Comparison of ENCODE assay signal across 8 cellular contexts in genomic region chr1:61042679-61043009, GRCh38. TPM values are rescaled to one million over a fixed set of nuclear protein-coding genes. Genes with fewer than 3 reads are reported as not detected.
A peak's percentile ranks its signal among the peaks of the same experiment; 100 is the strongest.
DNase-seq lines count a peak whose midpoint lies in the region; ATAC-seq and TF ChIP-seq lines count a peak whose summit lies in the region.

No MANE protein-coding gene starts in this region.

- no peak overlapping the region for H3K4ac ChIP-seq in trophoblast cell (ENCODE audit: low read depth, low read length)

- CTCF ChIA-PET in Calu3 (lab: Charles Lee) (interaction anchor here (0.6 to 1.8 kb wide), 8 partner anchors 35 to 1071 kb away, joined by 3 to 14 read pairs (median 4); no protein-coding TSS in a partner anchor), Panc1 (lab: Charles Lee) (interaction anchor here (0.6 to 2.1 kb wide), 5 partner anchors 64 to 1072 kb away, joined by 3 to 13 read pairs (median 7); no protein-coding TSS in a partner anchor)

- BruUV-seq in Calu3 (replicated peaks; lab: Mats Ljungman, UMichigan) = no TSS peak
- BruUV-seq in Panc1 (replicated peaks; lab: Mats Ljungman, UMichigan) = no TSS peak

- no peaks in the 10 kb centered on the region for H3K9me3 ChIP-seq in Panc1 (ENCODE audit: control insufficient read depth, insufficient read depth, low read depth, low read length)
- H3K9me3 ChIP-seq in fibroblast of lung (ENCODE audit: control insufficient read depth, insufficient read depth, low read depth, low read length) = no peaks in the 10 kb centered on the region
- no peaks in the 10 kb centered on the region for H3K9me3 ChIP-seq in trophoblast cell (ENCODE audit: insufficient read depth, low read depth, low read length)

- H4K91ac ChIP-seq in trophoblast cell (ENCODE audit: low read depth, low read length) = no peak overlapping the region

- no peak for DNase-seq in Calu3
- DNase-seq in Panc1 (ENCODE audit: low read depth, low spot score) = no peak
- no peak for DNase-seq in fibroblast of lung (ENCODE audit: low read depth in 2 of 2)
- DNase-seq in trophoblast cell = no peak
- no peak for DNase-seq in hepatic stellate cell (ENCODE audit: low spot score)
- no peak for DNase-seq in NCI-H526 (lab: John Stamatoyannopoulos, UW)

- H3K23ac ChIP-seq in trophoblast cell (ENCODE audit: low read length) = no peak overlapping the region

- no CpG with 5 or more reads among the region's 16 CpGs for WGBS in trophoblast cell (ENCODE audit: extremely low coverage, insufficient coverage, insufficient read length)

- H2AFZ ChIP-seq in fibroblast of lung (ENCODE audit: low read length) (peak overlapping the region; percentile 45), trophoblast cell (ENCODE audit: insufficient read depth, low read length, poor library complexity) (no peak overlapping the region)

- in situ Hi-C loops in Panc1 (cut with HindIII; ENCODE audit: low pct_unique_long_range_greater_than_20kb, low sequenced_read_pairs) = no loop called here

- H3K4me3 ChIP-seq in Panc1 (ENCODE audit: low read depth in 2 of 2, low read length in 2 of 2) = peak overlapping the region; percentile 16 to 44; a peak in 3 of 4 replicates
- H3K4me3 ChIP-seq in fibroblast of lung (replicated peaks in 1 of 4; ENCODE audit: control extremely low read depth in 1 of 4, insufficient read depth in 1 of 4, low read depth in 3 of 4, low read length in 4 of 4) = peak overlapping the region in 3 of 4 experiments; percentile 16 to 52 (median 24)
- H3K4me3 ChIP-seq in trophoblast cell (ENCODE audit: low read depth, low read length) = peak overlapping the region; percentile 29

- H2BK120ac ChIP-seq in trophoblast cell (ENCODE audit: insufficient read depth, low read length, poor library complexity) = no peak overlapping the region

- H3K36me3 ChIP-seq in Panc1 (ENCODE audit: control insufficient read depth, insufficient read depth, low read length) (no peaks in the 10 kb centered on the region), fibroblast of lung (ENCODE audit: control insufficient read depth, insufficient read depth, low read length) (no peaks in the 10 kb centered on the region), trophoblast cell (ENCODE audit: control insufficient read depth in 1 of 2, insufficient read depth in 2 of 2, low read length in 2 of 2) (no peaks in the 10 kb centered on the region)

- H4K8ac ChIP-seq in trophoblast cell (ENCODE audit: low read depth, low read length) = no peak overlapping the region

- H2BK5ac ChIP-seq in trophoblast cell (ENCODE audit: low read depth, low read length, poor library complexity) = no peak overlapping the region

- H2BK12ac ChIP-seq in trophoblast cell (ENCODE audit: low read length) = no peak overlapping the region

- TF ChIP-seq CTCF in Calu3 (IDR thresholded peaks at IDR 0.05; ENCODE audit: unreplicated experiment) = no peak
- no peak for TF ChIP-seq CTCF in Panc1 (IDR thresholded peaks at IDR 0.05)
- no peak for TF ChIP-seq CTCF in fibroblast of lung (conservative IDR thresholded peaks at IDR 0.05 in 1 of 2, IDR thresholded peaks at IDR 0.05 in 1 of 2; ENCODE audit: low read depth in 1 of 2, low read length in 2 of 2)

- no peaks in the 10 kb centered on the region for H3K79me2 ChIP-seq in fibroblast of lung (ENCODE audit: control insufficient read depth, insufficient read depth, low read length)
- H3K79me2 ChIP-seq in trophoblast cell (ENCODE audit: control insufficient read depth, insufficient read depth, low read length, poor library complexity) = no peaks in the 10 kb centered on the region

- H3K36me3 Mint-ChIP-seq in Calu3 (ENCODE audit: insufficient read depth, unreplicated experiment) = peaks cover 7% of the 10 kb centered on the region

- peaks cover 4% of the 10 kb centered on the region; the same call in 1 of the 2 replicates for H3K27me3 ChIP-seq in Panc1 (ENCODE audit: control insufficient read depth, insufficient read depth, low read length)
- no peaks in the 10 kb centered on the region for H3K27me3 ChIP-seq in fibroblast of lung (ENCODE audit: control insufficient read depth, insufficient read depth, low read length)
- peaks cover 10% of the 10 kb centered on the region for H3K27me3 ChIP-seq in trophoblast cell (ENCODE audit: insufficient read depth, low read length)

- POLR2A ChIA-PET in Panc1 (lab: Charles Lee) = no interaction called here

- H3K4me3 Mint-ChIP-seq in Calu3 (ENCODE audit: low read depth, unreplicated experiment) = peak overlapping the region; percentile 74

- no peaks in the 10 kb centered on the region for H3K4me1 Mint-ChIP-seq in Calu3 (ENCODE audit: low read depth, unreplicated experiment)

- H3K79me1 ChIP-seq in trophoblast cell (ENCODE audit: low read length) = peaks cover 1% of the 10 kb centered on the region

- H3K27ac ChIP-seq in Panc1 (ENCODE audit: low read length) (no peak overlapping the region), fibroblast of lung (ENCODE audit: insufficient read depth, low read length) (no peak overlapping the region), trophoblast cell (ENCODE audit: low read depth, low read length) (no peak overlapping the region)

- intact Hi-C loops in Calu3 (cut with micrococcal nuclease; ENCODE audit: unreplicated experiment) (loop anchor here (2.0 to 10.0 kb wide), 7 partner anchors 64 to 1068 kb away; no protein-coding TSS in a partner anchor), Panc1 (cut with micrococcal nuclease; ENCODE audit: unreplicated experiment) (loop anchor here (2.0 to 5.0 kb wide), 4 partner anchors 64 to 1065 kb away; no protein-coding TSS in a partner anchor)

- peak; percentile 56; the same call in 1 of the 2 replicates for ATAC-seq in Panc1
- no peak for ATAC-seq in HG03521 (IDR thresholded peaks at IDR 0.05; ENCODE audit: unreplicated experiment)
- ATAC-seq in HG03354 (IDR thresholded peaks at IDR 0.05; ENCODE audit: poor library complexity, severe bottlenecking, unreplicated experiment) = no peak

- peak overlapping the region; percentile 17 for H3K4me2 ChIP-seq in fibroblast of lung (ENCODE audit: extremely low read depth, insufficient read depth, low read length)
- peak overlapping the region; percentile 69 for H3K4me2 ChIP-seq in trophoblast cell (ENCODE audit: low read length)

- H3K18ac ChIP-seq in trophoblast cell (ENCODE audit: low read length) = no peak overlapping the region

- H4K12ac ChIP-seq in trophoblast cell (ENCODE audit: low read depth, low read length) = no peak overlapping the region

- H2AK5ac ChIP-seq in trophoblast cell (ENCODE audit: low read length) = no peak overlapping the region

- H3K9ac ChIP-seq in fibroblast of lung (ENCODE audit: insufficient read depth, low read length) (no peak overlapping the region), trophoblast cell (ENCODE audit: low read length) (no peak overlapping the region)

- no peaks in the 10 kb centered on the region for H3K9me3 Mint-ChIP-seq in Calu3 (ENCODE audit: low read depth, unreplicated experiment)

- H3K4me1 ChIP-seq in Panc1 (ENCODE audit: control insufficient read depth, insufficient read depth, low read length) = no peaks in the 10 kb centered on the region
- no peaks in the 10 kb centered on the region for H3K4me1 ChIP-seq in fibroblast of lung (ENCODE audit: control insufficient read depth, extremely low read depth, insufficient read depth, low read length)
- peaks cover 5 to 7% of the 10 kb centered on the region in 2 experiments for H3K4me1 ChIP-seq in trophoblast cell (ENCODE audit: control insufficient read depth in 1 of 2, insufficient read depth in 2 of 2, low read length in 2 of 2)

- H3K14ac ChIP-seq in trophoblast cell (ENCODE audit: low read length) = no peak overlapping the region

- H4K20me1 ChIP-seq in fibroblast of lung (ENCODE audit: control insufficient read depth, extremely low read depth, insufficient read depth, low read length) = no peaks in the 10 kb centered on the region

- H3K27ac Mint-ChIP-seq in Calu3 (ENCODE audit: unreplicated experiment) = no peak overlapping the region

- no peaks in the 10 kb centered on the region for H3K27me3 Mint-ChIP-seq in Calu3 (ENCODE audit: unreplicated experiment)

RNA-seq across cellular contexts. Expression of gene NFIA, which starts 39.7 kb away (rescaled TPM):
- total RNA-seq in Calu3 (2022) (28.3 and 38.6 TPM in 2 replicates), Panc1 (2021; ENCODE audit: unreplicated experiment) (20.9 TPM), fibroblast of lung (5.4 TPM in 2 replicates)
- 6.6 TPM for polyA plus RNA-seq in Panc1 (2012; ENCODE audit: insufficient read length)
- polyA plus RNA-seq in fibroblast of lung = 10.9 and 11.0 TPM in 2 replicates
- 3.9 and 5.6 TPM in 2 replicates for polyA plus RNA-seq in fibroblast of lung (2012)
- 22.5 and 43.5 TPM in 2 replicates for polyA minus RNA-seq in fibroblast of lung (ENCODE audit: low replicate concordance)
- 0.12 and 0.23 TPM in 2 replicates for polyA plus RNA-seq in trophoblast cell (2013)
